20 cellular contexts compared by ENCODE assay signal in the genomic region with DNA sequence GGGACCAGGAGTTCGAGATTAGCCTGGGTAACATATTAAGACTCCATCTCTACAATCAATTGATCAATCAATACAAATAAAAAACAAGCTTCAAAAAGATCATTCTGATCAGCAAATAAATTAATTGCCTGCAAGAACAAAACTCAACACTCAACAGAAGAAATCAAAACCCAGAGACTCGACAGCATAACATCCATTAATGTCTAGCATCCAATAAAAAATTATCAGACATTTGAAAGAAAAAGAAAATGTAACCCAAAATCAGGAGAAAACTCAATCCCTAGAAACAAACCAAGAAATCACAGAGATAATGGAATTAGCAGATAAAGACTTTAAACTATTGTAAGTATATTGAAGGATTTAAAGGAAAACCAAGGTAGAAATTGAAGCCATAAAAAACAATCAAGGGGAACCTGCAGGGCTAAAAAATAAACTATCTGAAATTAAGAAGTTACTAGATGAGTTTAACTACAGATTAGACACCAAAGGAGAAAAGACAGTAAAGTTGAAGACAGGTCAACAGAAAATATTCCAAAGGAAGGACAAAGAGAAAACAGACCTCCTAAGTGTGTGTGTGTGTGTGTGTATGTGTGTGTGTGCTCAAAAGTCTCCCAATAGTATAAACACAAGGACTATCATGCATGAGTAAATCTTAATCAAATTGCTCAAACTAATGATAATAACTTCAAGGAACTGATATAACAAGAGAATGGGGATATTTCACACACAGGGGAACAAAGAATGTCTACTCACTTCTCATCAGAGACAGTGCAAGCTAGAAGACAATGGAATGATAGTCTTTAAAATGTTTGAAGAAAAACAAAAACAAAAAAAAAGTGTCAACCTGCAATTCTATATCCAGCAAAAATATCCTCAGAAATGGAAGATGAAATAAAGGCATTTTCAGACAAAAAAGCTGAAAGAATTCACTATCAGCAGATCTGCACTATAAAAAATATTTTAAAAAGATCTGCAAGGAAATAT. TPM values are rescaled to one million over a fixed set of nuclear protein-coding genes. Genes with fewer than 3 reads are reported as not detected.
DNase-seq lines count a peak whose midpoint lies in the region; ATAC-seq, FAIRE-seq and TF ChIP-seq lines count a peak whose summit lies in the region.
"Had no signal": no experiment of that assay in that cellular context is flagged by ENCODE, and none has a peak within 500 bp of the region (broad histone marks: within the 10 kb centered on the region; RNA-seq: fewer than 3 reads in every experiment).

No MANE protein-coding gene starts in this region.

- no peak overlapping the region for H3K4me2 ChIP-seq in GM12878 (ENCODE audit: control insufficient read depth, insufficient read depth)

- FAIRE-seq in GM12878 (lab: Jason Lieb, UNC) = no peak
- FAIRE-seq: D721Med, GM19239, HepG2, HTR-8/SVneo had no signal

- CTCF ChIA-PET in activated naive CD4-positive, alpha-beta T cell treated with anti-CD3 and anti-CD28 coated beads, Interleukin-2, amount 10 ng/mL, durations not matched to agents 7 days and 5 days (lab: Charles Lee) = interaction anchor here (1.3 kb wide), 1 partner anchor 654 kb away, joined by 3 read pairs; no protein-coding TSS in a partner anchor
- CTCF ChIA-PET in CD8-positive, alpha-beta T cell (lab: Charles Lee) = interaction anchor here (1.0 kb wide), 2 partner anchors 99 to 242 kb away, joined by 3 to 5 read pairs; partner anchors contain the start of gene TMED4
- CTCF ChIA-PET in GM12878 (lab: Yijun Ruan, JAX) = interaction anchor here (1.0 to 3.7 kb wide), 3 partner anchors 8 to 242 kb away, joined by 3 to 18 read pairs (median 7); partner anchors contain the start of gene NUDCD3

- H2AFZ ChIP-seq in GM12878 (ENCODE audit: control insufficient read depth, low read depth, low read length) = no peak overlapping the region

- H3K9me3 ChIP-seq in CD8-positive, alpha-beta T cell (ENCODE audit: low read length) = peaks cover 7% of the 10 kb centered on the region
- peaks cover 23% of the 10 kb centered on the region for H3K9me3 ChIP-seq in GM12878 (replicated peaks; ENCODE audit: control insufficient read depth, insufficient read depth, low read length)

- no peak overlapping the region for H3K27ac ChIP-seq in CD8-positive, alpha-beta T cell (ENCODE audit: low read depth, low read length)
- H3K27ac ChIP-seq in GM12878 (ENCODE audit: control insufficient read depth, insufficient read depth) = no peak overlapping the region
- H3K27ac ChIP-seq: BLaER1 treated with 17β-estradiol and CSF1 and Interleukin-3, amounts not matched to agents 10 nM and 100 nM had no signal

- in situ Hi-C loops in GM12878 (cut with MboI) = no loop called here

- TF ChIP-seq RAD21 in GM12878 (IDR thresholded peaks at IDR 0.05; ENCODE audit: insufficient read depth, low read depth, low read length) = no peak

- SMC1A ChIA-PET in GM12878 (lab: Charles Lee; ENCODE audit: uncharacterized antibody, unreplicated experiment) = interaction anchor here (0.9 to 1.1 kb wide), 3 partner anchors 9 to 133 kb away, joined by 3 to 4 read pairs (median 3); no protein-coding TSS in a partner anchor

- RAD21 ChIA-PET in GM12878 (lab: Charles Lee; ENCODE audit: unreplicated experiment) = no interaction called here

- no peak overlapping the region for H3K4me3 ChIP-seq in CD8-positive, alpha-beta T cell (ENCODE audit: low read depth, low read length)
- no peak overlapping the region for H3K4me3 ChIP-seq in GM12878

- H3K4me1 ChIP-seq in CD8-positive, alpha-beta T cell (ENCODE audit: insufficient read depth, low read length) = peaks cover 37% of the 10 kb centered on the region
- no peaks in the 10 kb centered on the region for H3K4me1 ChIP-seq in GM12878 (ENCODE audit: control insufficient read depth, insufficient read depth, low read length)

- no peak for TF ChIP-seq EP300 in GM12878 (IDR thresholded peaks at IDR 0.05; ENCODE audit: borderline replicate concordance in 1 of 2, control insufficient read depth in 1 of 2, low read depth in 2 of 2, low read length in 2 of 2)

- H3K27me3 ChIP-seq in CD8-positive, alpha-beta T cell (ENCODE audit: insufficient read depth, low read length) = no peaks in the 10 kb centered on the region
- no peaks in the 10 kb centered on the region for H3K27me3 ChIP-seq in GM12878 (replicated peaks in 1 of 2; ENCODE audit: control insufficient read depth in 2 of 2, insufficient read depth in 2 of 2, low read length in 1 of 2)
- H3K27me3 ChIP-seq: BLaER1 treated with 17β-estradiol and CSF1 and Interleukin-3, amounts not matched to agents 10 nM and 100 nM had no signal

- H3K27ac Mint-ChIP-seq in activated naive CD4-positive, alpha-beta T cell treated with anti-CD3 and anti-CD28 coated beads, Interleukin-2, amount 10 ng/mL, durations not matched to agents 7 days and 5 days = peak overlapping the region; percentile 60
- H3K27ac Mint-ChIP-seq in CD8-positive, alpha-beta T cell = peak overlapping the region; percentile 56
- peak overlapping the region in 4 of 10 donors; percentile 6 to 57 (median 42) for H3K27ac Mint-ChIP-seq in naive thymus-derived CD8-positive, alpha-beta T cell
- H3K27ac Mint-ChIP-seq: H9 had no signal

- peaks cover 14% of the 10 kb centered on the region for H3K9me3 Mint-ChIP-seq in activated naive CD4-positive, alpha-beta T cell treated with anti-CD3 and anti-CD28 coated beads, Interleukin-2, amount 10 ng/mL, durations not matched to agents 7 days and 5 days
- peaks cover 11% of the 10 kb centered on the region for H3K9me3 Mint-ChIP-seq in CD8-positive, alpha-beta T cell
- peaks cover 0 to 18% (median 11%) of the 10 kb centered on the region in 9 donors for H3K9me3 Mint-ChIP-seq in naive thymus-derived CD8-positive, alpha-beta T cell
- H3K9me3 Mint-ChIP-seq: H9 had no signal

- no peak overlapping the region for H3K9ac ChIP-seq in GM12878 (ENCODE audit: control insufficient read depth, insufficient read depth, low read length)
- H3K9ac ChIP-seq: BLaER1 treated with 17β-estradiol and CSF1 and Interleukin-3, amounts not matched to agents 10 nM and 100 nM had no signal

- H3K4me3 Mint-ChIP-seq in activated naive CD4-positive, alpha-beta T cell treated with anti-CD3 and anti-CD28 coated beads, Interleukin-2, amount 10 ng/mL, durations not matched to agents 7 days and 5 days = no peak overlapping the region
- no peak overlapping the region for H3K4me3 Mint-ChIP-seq in CD8-positive, alpha-beta T cell
- peak overlapping the region in 6 of 10 donors; percentile 12 to 58 (median 30) for H3K4me3 Mint-ChIP-seq in naive thymus-derived CD8-positive, alpha-beta T cell
- H3K4me3 Mint-ChIP-seq: H9 had no signal

- peaks cover 46% of the 10 kb centered on the region for H3K36me3 ChIP-seq in CD8-positive, alpha-beta T cell (ENCODE audit: insufficient read depth, low read length)
- peaks cover 7 to 32% of the 10 kb centered on the region in 2 experiments; a peak in 3 of 4 replicates for H3K36me3 ChIP-seq in GM12878 (ENCODE audit: control insufficient read depth in 2 of 2, insufficient read depth in 2 of 2, low read length in 1 of 2)

- TF ChIP-seq CTCF in CD8-positive, alpha-beta T cell (IDR thresholded peaks at IDR 0.05) = no peak
- no peak for TF ChIP-seq CTCF in GM12878 (IDR thresholded peaks at IDR 0.05 in 2 of 3, conservative IDR thresholded peaks at IDR 0.05 in 1 of 3; ENCODE audit: control insufficient read depth in 2 of 3, extremely low read depth in 1 of 3, insufficient read depth in 1 of 3, low read depth in 3 of 3, low read length in 3 of 3)

- TF ChIP-seq POLR2A in GM12878 (IDR thresholded peaks at IDR 0.05; ENCODE audit: low read depth, low read length) = no peak

- no peak for ATAC-seq in CD8-positive, alpha-beta T cell
- no peak for ATAC-seq in GM12878
- no peak for ATAC-seq in naive thymus-derived CD8-positive, alpha-beta T cell
- ATAC-seq in HG03039 (IDR thresholded peaks at IDR 0.05; ENCODE audit: unreplicated experiment) = no peak
- ATAC-seq: HepG2 had no signal

- H3K79me2 ChIP-seq in GM12878 (ENCODE audit: control insufficient read depth, insufficient read depth, low read length) = peaks cover 17% of the 10 kb centered on the region

- 98% methylated on average over 2 of the region's 2 CpGs for WGBS in GM12878 (ENCODE audit: insufficient coverage, insufficient replicate concordance, low lambda C conversion rate, missing lambda C conversion rate)

- POLR2A ChIA-PET in CD8-positive, alpha-beta T cell (lab: Charles Lee) = interaction anchor here (1.3 kb wide), 1 partner anchor 8 kb away, joined by 3 read pairs; the partner anchor contains the start of gene NUDCD3
- POLR2A ChIA-PET in GM12878 (lab: Charles Lee) = interaction anchor here (0.6 kb wide), 1 partner anchor 94 kb away, joined by 3 read pairs; no protein-coding TSS in a partner anchor
- POLR2A ChIA-PET in naive thymus-derived CD8-positive, alpha-beta T cell (lab: Charles Lee) = interaction anchor here (1.2 kb wide), 1 partner anchor 7 kb away, joined by 3 read pairs; the partner anchor contains the start of gene NUDCD3

- H3K4me1 Mint-ChIP-seq in activated naive CD4-positive, alpha-beta T cell treated with anti-CD3 and anti-CD28 coated beads, Interleukin-2, amount 10 ng/mL, durations not matched to agents 7 days and 5 days = peaks cover 59% of the 10 kb centered on the region
- H3K4me1 Mint-ChIP-seq in CD8-positive, alpha-beta T cell (ENCODE audit: low read depth) = peaks cover 68% of the 10 kb centered on the region
- H3K4me1 Mint-ChIP-seq in naive thymus-derived CD8-positive, alpha-beta T cell = peaks cover 30 to 73% (median 64%) of the 10 kb centered on the region in 4 donors

- H4K20me1 ChIP-seq in GM12878 (ENCODE audit: control insufficient read depth, insufficient read depth) = no peaks in the 10 kb centered on the region

- no peaks in the 10 kb centered on the region for H3K27me3 Mint-ChIP-seq in activated naive CD4-positive, alpha-beta T cell treated with anti-CD3 and anti-CD28 coated beads, Interleukin-2, amount 10 ng/mL, durations not matched to agents 7 days and 5 days
- H3K27me3 Mint-ChIP-seq in CD8-positive, alpha-beta T cell (ENCODE audit: low read depth) = no peaks in the 10 kb centered on the region
- no peaks in the 10 kb centered on the region for H3K27me3 Mint-ChIP-seq in naive thymus-derived CD8-positive, alpha-beta T cell
- H3K27me3 Mint-ChIP-seq: CD4-positive, alpha-beta memory T cell had no signal

- peaks cover 74% of the 10 kb centered on the region for H3K36me3 Mint-ChIP-seq in activated naive CD4-positive, alpha-beta T cell treated with anti-CD3 and anti-CD28 coated beads, Interleukin-2, amount 10 ng/mL, durations not matched to agents 7 days and 5 days
- H3K36me3 Mint-ChIP-seq in CD8-positive, alpha-beta T cell = peaks cover 79% of the 10 kb centered on the region
- peaks cover 32 to 85% (median 45%) of the 10 kb centered on the region in 3 donors for H3K36me3 Mint-ChIP-seq in naive thymus-derived CD8-positive, alpha-beta T cell

- intact Hi-C loops in CD8-positive, alpha-beta T cell (cut with DNase I, micrococcal nuclease) = loop anchor here in 1 of 2 experiments (10.0 kb wide), 2 partner anchors 278 to 402 kb away; partner anchors contain the start of genes PURB and YKT6
- intact Hi-C loops in GM12878 (cut with micrococcal nuclease; ENCODE audit: unreplicated experiment) = no loop called here

- no TSS peak for BruUV-seq in GM12878 (replicated peaks; lab: Mats Ljungman, UMichigan)

- DNase-seq in activated naive CD4-positive, alpha-beta T cell treated with anti-CD3 and anti-CD28 coated beads, Interleukin-2, amount 10 ng/mL, durations not matched to agents 7 days and 5 days = no peak
- DNase-seq in activated naive CD4-positive, alpha-beta T cell treated with Interleukin-2 at 50 U/mL for 16 hours = no peak
- no peak for DNase-seq in CD8-positive, alpha-beta T cell
- DNase-seq in GM12878 (ENCODE audit: low read depth, low spot score) (no peak), hepatic stellate cell (ENCODE audit: low spot score) (no peak)
- DNase-seq in naive thymus-derived CD8-positive, alpha-beta T cell = no peak
- DNase-seq: ACHN; CD4-positive, alpha-beta memory T cell; COR-L47; DND-41; GDM1; GOT3; H9 had no signal

RNA-seq across cellular contexts. Expression of gene NUDCD3, which starts 7.7 kb away (rescaled TPM):
- 10 to 100 TPM; 40.6 to 45.9 TPM for total RNA-seq in CD8-positive, alpha-beta T cell
- 53.2 and 61.8 TPM in 2 replicates for total RNA-seq in GM12878 (2013; cell fraction: nucleolus; rRNA removed)
- total RNA-seq in GM12878 (2014; rRNA removed) (41.1 and 53.0 TPM in 2 replicates), GM12878 (2014; rRNA removed; fragmentation: Illumina TruSeq; extraction: Trizol) (29.1 and 35.4 TPM in 2 replicates), GM12878 (2021) (89.8 and 92.3 TPM in 2 replicates)
- 18.3 TPM for polyA plus RNA-seq in GM12878 (2011; ENCODE audit: low read depth)
- polyA plus RNA-seq in GM12878 (2011; rRNA removed) (46.6 and 54.4 TPM in 2 replicates), GM12878 (2014; fragmentation: Illumina TruSeq; extraction: Trizol) (42.9 and 49.8 TPM in 2 replicates), GM12878 (2014; fragmentation: Nextera tagmentation; extraction: Ambion mirVana) (10 to 100 TPM; 25.0 to 30.7 TPM), GM12878 (2014; rRNA removed) (43.1 and 47.0 TPM in 2 replicates), GM12878 (2016; fragmentation: Nextera tagmentation; extraction: Ambion mirVana) (10 to 100 TPM; 75.2 to 77.4 TPM)
- 68.6 and 84.4 TPM in 2 replicates for polyA plus RNA-seq in GM12878 (2011; cell fraction: cytosol; rRNA removed)
- 88.9 and 94.6 TPM in 2 replicates for polyA plus RNA-seq in GM12878 (2011; cell fraction: nucleus; rRNA removed)
- 33.3 and 42.2 TPM in 2 replicates for polyA plus RNA-seq in GM12878 (2012)
- 105 and 108 TPM in 2 replicates for polyA minus RNA-seq in GM12878 (2011; rRNA and poly(A)+ RNA removed)
- 25.3 and 27.0 TPM in 2 replicates for polyA minus RNA-seq in GM12878 (2011; cell fraction: cytosol; rRNA and poly(A)+ RNA removed)
- 26.2 and 44.8 TPM in 2 replicates for polyA minus RNA-seq in GM12878 (2011; cell fraction: nucleus; rRNA and poly(A)+ RNA removed)
- total RNA-seq in naive thymus-derived CD8-positive, alpha-beta T cell = 100 to 1,000 TPM; 111 to 118 TPM
- polyA plus RNA-seq in naive thymus-derived CD8-positive, alpha-beta T cell = 10 to 100 TPM; 54.6 to 69.4 (median 59.6) TPM

RNA-seq across cellular contexts. Expression of gene NPC1L1, which starts 58.3 kb away (rescaled TPM):
- under 1 TPM in 1 of 2 experiments, not detected in 1; 0.06 TPM for total RNA-seq in CD8-positive, alpha-beta T cell
- 0.15 TPM in 1 of 2 replicates, not detected in the other for total RNA-seq in GM12878 (2013; cell fraction: nucleolus; rRNA removed)
- 0.11 TPM in 1 of 2 replicates, not detected in the other for total RNA-seq in GM12878 (2014; rRNA removed)
- not detected in 2 replicates for total RNA-seq in GM12878 (2014; rRNA removed; fragmentation: Illumina TruSeq; extraction: Trizol)
- 0.08 TPM in 1 of 2 replicates, not detected in the other for total RNA-seq in GM12878 (2021)
- not detected for polyA plus RNA-seq in GM12878 (2011; ENCODE audit: low read depth)
- polyA plus RNA-seq in GM12878 (2011; rRNA removed) = 0.37 and 0.90 TPM in 2 replicates
- polyA plus RNA-seq in GM12878 (2011; cell fraction: cytosol; rRNA removed) = 0.87 and 1.0 TPM in 2 replicates
- 4.4 and 6.9 TPM in 2 replicates for polyA plus RNA-seq in GM12878 (2011; cell fraction: nucleus; rRNA removed)
- polyA plus RNA-seq in GM12878 (2012) = 0.01 and 0.03 TPM in 2 replicates
- 0.01 TPM in 1 of 2 replicates, not detected in the other for polyA plus RNA-seq in GM12878 (2014; fragmentation: Illumina TruSeq; extraction: Trizol)
- polyA plus RNA-seq in GM12878 (2014; fragmentation: Nextera tagmentation; extraction: Ambion mirVana) = not detected
- polyA plus RNA-seq in GM12878 (2014; rRNA removed) = 0.03 TPM in 1 of 2 replicates, not detected in the other
- not detected for polyA plus RNA-seq in GM12878 (2016; fragmentation: Nextera tagmentation; extraction: Ambion mirVana)
- 0.66 and 1.6 TPM in 2 replicates for polyA minus RNA-seq in GM12878 (2011; rRNA and poly(A)+ RNA removed)
- polyA minus RNA-seq in GM12878 (2011; cell fraction: cytosol; rRNA and poly(A)+ RNA removed) = 0.40 and 0.62 TPM in 2 replicates
- 1.6 and 2.1 TPM in 2 replicates for polyA minus RNA-seq in GM12878 (2011; cell fraction: nucleus; rRNA and poly(A)+ RNA removed)
- total RNA-seq in naive thymus-derived CD8-positive, alpha-beta T cell = under 1 TPM; 0.13 to 0.16 TPM
- not detected for polyA plus RNA-seq in naive thymus-derived CD8-positive, alpha-beta T cell
- total RNA-seq: A172 had no signal
- polyA plus RNA-seq: CD4-positive, alpha-beta memory T cell had no signal

Comparison
In these comparisons a context has a peak if more than half of its experiments do, and no peak if none do; other contexts are left out.
1. H3K4me3 Mint-ChIP-seq: peak in naive thymus-derived CD8-positive, alpha-beta T cell (6 of 10); none in activated naive CD4-positive, alpha-beta T cell treated with anti-CD3 and anti-CD28 coated beads, Interleukin-2, amount 10 ng/mL, durations not matched to agents 7 days and 5 days (single experiment) and CD8-positive, alpha-beta T cell (single experiment).